19 cellular contexts compared by ENCODE assay signal in genomic region chr10:68121020-68121743, GRCh38. TPM values are rescaled to one million over a fixed set of nuclear protein-coding genes. Genes with fewer than 3 reads are reported as not detected.
DNase-seq lines count a peak whose midpoint lies in the region; ATAC-seq, FAIRE-seq and TF ChIP-seq lines count a peak whose summit lies in the region.
"Had no signal": no experiment of that assay in that cellular context is flagged by ENCODE, and none has a peak within 500 bp of the region (broad histone marks: within the 10 kb centered on the region; RNA-seq: fewer than 3 reads in every experiment).

No MANE protein-coding gene starts in this region.

- no peak overlapping the region for H2BK12ac ChIP-seq in neuronal stem cell (ENCODE audit: low read length)

- H4K20me1 ChIP-seq in smooth muscle cell (ENCODE audit: low read depth) = no peaks in the 10 kb centered on the region
- H4K20me1 ChIP-seq: BLaER1 had no signal

- H4K91ac ChIP-seq in neuronal stem cell (ENCODE audit: low read depth, low read length, poor library complexity) = no peak overlapping the region

- CTCF ChIA-PET in GM10248 (lab: Yijun Ruan, JAX) = interaction anchor here (0.8 to 2.0 kb wide), 9 partner anchors 10 to 430 kb away, joined by 3 to 6 read pairs (median 4); no protein-coding TSS in a partner anchor

- no peaks in the 10 kb centered on the region for H3K36me3 ChIP-seq in neuronal stem cell (replicated peaks in 1 of 2; ENCODE audit: control insufficient read depth in 2 of 2, insufficient read depth in 2 of 2, low read length in 2 of 2)
- H3K36me3 ChIP-seq in smooth muscle cell (ENCODE audit: low read depth) = no peaks in the 10 kb centered on the region
- H3K36me3 ChIP-seq: BLaER1 had no signal

- no peaks in the 10 kb centered on the region for H3K4me1 ChIP-seq in neuronal stem cell (ENCODE audit: control insufficient read depth in 2 of 2, insufficient read depth in 1 of 2, low read depth in 1 of 2, low read length in 2 of 2)
- no peaks in the 10 kb centered on the region for H3K4me1 ChIP-seq in smooth muscle cell (ENCODE audit: low read depth)

- H3K9ac ChIP-seq in neuronal stem cell (ENCODE audit: low read depth, low read length, poor library complexity) = no peak overlapping the region
- H3K9ac ChIP-seq in smooth muscle cell (ENCODE audit: low read depth) = no peak overlapping the region
- H3K9ac ChIP-seq: BLaER1, KMS-11 had no signal

- H3K4me2 ChIP-seq in neuronal stem cell (ENCODE audit: insufficient read depth, low read length, poor library complexity, severe bottlenecking) (no peak overlapping the region), smooth muscle cell (peak overlapping the region; percentile 43)
- H3K4me2 ChIP-seq: BLaER1, KMS-11, PC-9 had no signal

- H2BK5ac ChIP-seq in neuronal stem cell (ENCODE audit: low read length) = no peak overlapping the region

- no peak for DNase-seq in Right ventricle myocardium superior
- DNase-seq in cardiac septum (ENCODE audit: low spot score) = no peak
- DNase-seq in coronary artery (ENCODE audit: low spot score) = no peak
- no peak for DNase-seq in neuronal stem cell (ENCODE audit: low spot score)
- DNase-seq in smooth muscle cell (lab: John Stamatoyannopoulos, UW; ENCODE audit: unreplicated experiment) = no peak
- DNase-seq in GM10248 (ENCODE audit: extremely low spot score) = no peak
- no peak for DNase-seq in H54 (ENCODE audit: insufficient read length, low spot score)
- DNase-seq: DND-41, GOT3, NCI-H1048, NCI-H2107, NCI-H2227 treated with DMSO at 0.1 percent for 48 hours, NCI-H524, PC-9 had no signal

- H3K4me3 ChIP-seq in coronary artery = peak overlapping the region; percentile 22
- no peak overlapping the region for H3K4me3 ChIP-seq in neuronal stem cell (ENCODE audit: low read length in 2 of 2)
- no peak overlapping the region for H3K4me3 ChIP-seq in smooth muscle cell
- H3K4me3 ChIP-seq: BLaER1, GM12878, PC-9 had no signal

- H3K27ac ChIP-seq in coronary artery = no peak overlapping the region
- H3K27ac ChIP-seq in neuronal stem cell (replicated peaks; ENCODE audit: low read length) = no peak overlapping the region
- no peak overlapping the region for H3K27ac ChIP-seq in smooth muscle cell (ENCODE audit: low read depth)
- H3K27ac ChIP-seq: BLaER1, KMS-11, PC-9 had no signal

- H3F3A ChIP-seq in smooth muscle cell (ENCODE audit: low read depth) = no peaks in the 10 kb centered on the region

- peak overlapping the region; percentile 48 for H4K8ac ChIP-seq in neuronal stem cell (ENCODE audit: low read depth, low read length)

- intact Hi-C loops in Right ventricle myocardium superior (cut with DNase I) (no loop called here), cardiac septum (cut with DNase I) (no loop called here)

- no peak overlapping the region for H3K4ac ChIP-seq in neuronal stem cell (ENCODE audit: low read length)

- H3K23ac ChIP-seq in neuronal stem cell (ENCODE audit: low read depth, low read length, poor library complexity) = no peak overlapping the region

- no peak for FAIRE-seq in H54 (lab: Jason Lieb, UNC)
- FAIRE-seq: GM12878, HepG2 had no signal

- no peak overlapping the region for H2BK15ac ChIP-seq in neuronal stem cell (ENCODE audit: low read length)

- no peak overlapping the region for H3K14ac ChIP-seq in neuronal stem cell (ENCODE audit: low read length)

- WGBS in neuronal stem cell (ENCODE audit: extremely low coverage in 2 of 2, insufficient read length in 2 of 2, insufficient replicate concordance in 1 of 2), 2 donors = no CpG with 5 or more reads among the region's 15 CpGs
- WGBS in smooth muscle cell (ENCODE audit: low lambda C conversion rate) = 90% methylated on average over 15 of the region's 15 CpGs

- H3K9me3 ChIP-seq in neuronal stem cell (replicated peaks in 1 of 2; ENCODE audit: control insufficient read depth in 2 of 2, insufficient read depth in 1 of 2, low read depth in 1 of 2, low read length in 2 of 2) (no peaks in the 10 kb centered on the region), smooth muscle cell (replicated peaks; ENCODE audit: low read depth) (no peaks in the 10 kb centered on the region)
- H3K9me3 ChIP-seq: BLaER1 had no signal

- H3K27me3 ChIP-seq in neuronal stem cell (ENCODE audit: control insufficient read depth in 3 of 3, insufficient read depth in 3 of 3, low read depth in 1 of 3, low read length in 3 of 3) = peaks cover 0 to 8% (median 0%) of the 10 kb centered on the region in 3 experiments
- H3K27me3 ChIP-seq in smooth muscle cell (ENCODE audit: low read depth) = no peaks in the 10 kb centered on the region
- H3K27me3 ChIP-seq: BLaER1 had no signal

- H2AFZ ChIP-seq in neuronal stem cell (ENCODE audit: low read length) (no peak overlapping the region), smooth muscle cell (ENCODE audit: low read depth) (no peak overlapping the region)
- H2AFZ ChIP-seq: PC-9 had no signal

- no peak overlapping the region for H3K18ac ChIP-seq in neuronal stem cell (ENCODE audit: low read length)

- TF ChIP-seq CTCF in coronary artery (IDR thresholded peaks at IDR 0.05) = no peak
- TF ChIP-seq CTCF in smooth muscle cell (IDR thresholded peaks at IDR 0.05; ENCODE audit: borderline replicate concordance, insufficient read depth, poor library complexity, severe bottlenecking) = no peak
- no peak for TF ChIP-seq CTCF in GM10248 (IDR thresholded peaks at IDR 0.05; ENCODE audit: control extremely low read depth, extremely low read depth, low read depth, missing control alignments)

- ATAC-seq in Right ventricle myocardium superior (ENCODE audit: poor library complexity) (peak; percentile 37), HG03432 (IDR thresholded peaks at IDR 0.05; ENCODE audit: unreplicated experiment) (no peak)
- ATAC-seq: GM12878, HepG2 had no signal

- H3K79me1 ChIP-seq in neuronal stem cell (ENCODE audit: low read depth, low read length) = peaks cover 1% of the 10 kb centered on the region

- TF ChIP-seq POLR2A in H54 (IDR thresholded peaks at IDR 0.05; ENCODE audit: low read depth, low read length) = no peak

- POLR2A ChIA-PET in GM10248 (lab: Yijun Ruan, JAX) = interaction anchor here (0.6 kb wide), 1 partner anchor 39 kb away, joined by 3 read pairs; no protein-coding TSS in a partner anchor

- H3K79me2 ChIP-seq in smooth muscle cell (ENCODE audit: low read depth) = no peaks in the 10 kb centered on the region

- H2BK120ac ChIP-seq in neuronal stem cell (ENCODE audit: low read depth, low read length) = no peak overlapping the region

- no peak overlapping the region for H2AK5ac ChIP-seq in neuronal stem cell (ENCODE audit: low read depth, low read length)

RNA-seq across cellular contexts. Expression of gene MYPN, which starts 11.9 kb away (rescaled TPM):
- total RNA-seq in Right ventricle myocardium superior (92.0 TPM), cardiac septum (196 TPM), smooth muscle cell (0.13 TPM in 1 of 2 replicates, not detected in the other)
- polyA plus RNA-seq in neuronal stem cell (2013, experiment 1 of 2) = 0.01 TPM
- 0.01 TPM for polyA plus RNA-seq in neuronal stem cell (2013, experiment 2 of 2)
- polyA plus RNA-seq in smooth muscle cell = 0.03 TPM in 1 of 2 replicates, not detected in the other
- total RNA-seq: GM12878, HepG2 had no signal
- polyA plus RNA-seq: HepG2 had no signal

RNA-seq across cellular contexts. Expression of gene HERC4, which starts 46.1 kb away (rescaled TPM):
- total RNA-seq in Right ventricle myocardium superior = 24.1 TPM
- 43.0 TPM for total RNA-seq in cardiac septum
- polyA plus RNA-seq in neuronal stem cell (2013, experiment 1 of 2) = 17.4 TPM
- polyA plus RNA-seq in neuronal stem cell (2013, experiment 2 of 2) = 18.2 TPM
- total RNA-seq in smooth muscle cell = 41.2 and 54.3 TPM in 2 replicates
- polyA plus RNA-seq in smooth muscle cell = 19.5 and 20.5 TPM in 2 replicates

Comparison
In these comparisons a context has a peak if more than half of its experiments do, and no peak if none do; other contexts are left out.
1. RNA of gene MYPN, which starts 11.9 kb away (total RNA-seq): 196 TPM in cardiac septum (single experiment) and 92.0 TPM in Right ventricle myocardium superior (single experiment); 0.13 TPM in smooth muscle cell; every median in the first group is over 10 times any median in the second.